Comparison of ENCODE assay signal across 2 cellular contexts in the genomic region with DNA sequence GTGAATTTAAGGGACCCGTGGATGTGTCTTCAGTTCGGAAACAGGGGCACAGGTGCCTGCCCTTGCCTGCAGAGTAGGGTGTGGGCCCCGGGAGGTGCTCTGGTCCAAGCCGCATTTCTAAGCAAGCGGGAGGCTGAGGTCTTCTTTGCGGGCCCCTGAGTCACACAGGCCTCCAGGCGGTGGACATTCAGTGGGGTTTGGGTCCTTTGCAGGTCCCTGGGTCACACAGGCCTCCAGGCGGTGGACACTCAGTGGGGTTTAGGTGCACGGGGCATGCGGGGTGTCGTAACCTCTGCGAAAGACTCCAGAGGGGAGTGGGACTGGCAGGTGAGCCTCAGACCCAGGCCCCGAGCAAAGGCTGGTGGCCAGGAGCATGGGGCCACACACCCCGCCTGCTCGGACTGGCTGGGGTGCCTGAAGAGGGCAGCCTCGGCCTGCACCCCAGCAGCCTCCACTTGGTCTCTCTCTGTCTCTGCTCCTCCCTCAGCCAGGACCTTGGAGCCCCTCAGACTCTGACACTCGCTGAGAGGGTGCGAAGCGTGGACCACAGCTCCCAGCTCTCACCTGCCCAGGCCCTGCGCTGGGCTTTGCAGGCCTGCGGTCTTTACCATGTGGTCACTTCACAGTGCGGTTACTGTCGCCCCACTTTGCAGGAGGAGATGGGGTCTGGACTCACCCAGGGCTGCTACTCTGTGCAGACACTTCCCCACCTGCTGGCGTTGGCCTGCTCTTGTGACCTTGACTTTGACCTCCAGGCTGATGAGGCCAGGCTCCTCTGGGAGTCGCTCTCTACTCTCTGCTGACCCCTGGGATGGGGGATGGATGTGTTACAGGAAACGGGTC.
TF ChIP-seq lines count a peak whose summit lies in the region.

No MANE protein-coding gene starts in this region.

TF ChIP-seq in K562, 482 proteins besides CTCF, POLR2A, EP300 and RAD21 (continued from another document and continues in another):
- no peak for TF ChIP-seq HOMEZ (CRISPR knock-in tag; IDR thresholded peaks at IDR 0.05)
- TF ChIP-seq ZFX (CRISPR knock-in tag; IDR thresholded peaks at IDR 0.05), result peak; percentile 46
- TF ChIP-seq ETV1 (tag; conservative IDR thresholded peaks at IDR 0.05; ENCODE audit: low read depth), result 0 out of 2 replicates have a peak, but pooled peaks have one; percentile 17
- no peak for TF ChIP-seq ZFP36 (IDR thresholded peaks at IDR 0.05; ENCODE audit: low read depth, low read length, partially characterized antibody)
- no peak for TF ChIP-seq MYNN (IDR thresholded peaks at IDR 0.05)
- no peak for TF ChIP-seq MYNN (CRISPR knock-in tag; IDR thresholded peaks at IDR 0.05)
- 0 out of 2 replicates have a peak, but pooled peaks have one; percentile 12 for TF ChIP-seq RUNX1 (IDR thresholded peaks at IDR 0.05; ENCODE audit: low read depth)
- TF ChIP-seq CC2D1A (IDR thresholded peaks at IDR 0.05), result no peak
- TF ChIP-seq GTF2E2 (tag; IDR thresholded peaks at IDR 0.05), result no peak
- TF ChIP-seq, protein P1, sequence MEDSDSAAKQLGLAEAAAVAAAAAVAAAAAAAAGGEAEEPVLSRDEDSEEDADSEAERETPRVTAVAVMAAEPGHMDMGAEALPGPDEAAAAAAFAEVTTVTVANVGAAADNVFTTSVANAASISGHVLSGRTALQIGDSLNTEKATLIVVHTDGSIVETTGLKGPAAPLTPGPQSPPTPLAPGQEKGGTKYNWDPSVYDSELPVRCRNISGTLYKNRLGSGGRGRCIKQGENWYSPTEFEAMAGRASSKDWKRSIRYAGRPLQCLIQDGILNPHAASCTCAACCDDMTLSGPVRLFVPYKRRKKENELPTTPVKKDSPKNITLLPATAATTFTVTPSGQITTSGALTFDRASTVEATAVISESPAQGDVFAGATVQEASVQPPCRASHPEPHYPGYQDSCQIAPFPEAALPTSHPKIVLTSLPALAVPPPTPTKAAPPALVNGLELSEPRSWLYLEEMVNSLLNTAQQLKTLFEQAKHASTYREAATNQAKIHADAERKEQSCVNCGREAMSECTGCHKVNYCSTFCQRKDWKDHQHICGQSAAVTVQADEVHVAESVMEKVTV (CRISPR knock-in tag; IDR thresholded peaks at IDR 0.05), result no peak
- peak; percentile 73 for TF ChIP-seq PRDM10 (IDR thresholded peaks at IDR 0.05; ENCODE audit: partially characterized antibody)
- TF ChIP-seq ZBED1 (IDR thresholded peaks at IDR 0.05), result no peak
- TF ChIP-seq ZFP91 (CRISPR knock-in tag; IDR thresholded peaks at IDR 0.05), result no peak
- no peak for TF ChIP-seq CHD4 (IDR thresholded peaks at IDR 0.05; ENCODE audit: insufficient read depth, insufficient replicate concordance, low read depth, low read length, poor library complexity, severe bottlenecking)
- no peak for TF ChIP-seq HMG20A (CRISPR knock-in tag; conservative IDR thresholded peaks at IDR 0.05)
- TF ChIP-seq RBFOX2 (IDR thresholded peaks at IDR 0.05; ENCODE audit: low read depth, low read length), result peak; percentile 51
- TF ChIP-seq, protein P2, sequence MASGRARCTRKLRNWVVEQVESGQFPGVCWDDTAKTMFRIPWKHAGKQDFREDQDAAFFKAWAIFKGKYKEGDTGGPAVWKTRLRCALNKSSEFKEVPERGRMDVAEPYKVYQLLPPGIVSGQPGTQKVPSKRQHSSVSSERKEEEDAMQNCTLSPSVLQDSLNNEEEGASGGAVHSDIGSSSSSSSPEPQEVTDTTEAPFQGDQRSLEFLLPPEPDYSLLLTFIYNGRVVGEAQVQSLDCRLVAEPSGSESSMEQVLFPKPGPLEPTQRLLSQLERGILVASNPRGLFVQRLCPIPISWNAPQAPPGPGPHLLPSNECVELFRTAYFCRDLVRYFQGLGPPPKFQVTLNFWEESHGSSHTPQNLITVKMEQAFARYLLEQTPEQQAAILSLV (tag; IDR thresholded peaks at IDR 0.05), result no peak
- TF ChIP-seq SUPT5H (IDR thresholded peaks at IDR 0.05), result no peak
- TF ChIP-seq ZNF165 (CRISPR knock-in tag; IDR thresholded peaks at IDR 0.05; ENCODE audit: borderline replicate concordance), result no peak

TF ChIP-seq in HepG2, 621 proteins besides CTCF, POLR2A, EP300 and RAD21 (continued from another document and continues in another):
- TF ChIP-seq, protein P3, sequence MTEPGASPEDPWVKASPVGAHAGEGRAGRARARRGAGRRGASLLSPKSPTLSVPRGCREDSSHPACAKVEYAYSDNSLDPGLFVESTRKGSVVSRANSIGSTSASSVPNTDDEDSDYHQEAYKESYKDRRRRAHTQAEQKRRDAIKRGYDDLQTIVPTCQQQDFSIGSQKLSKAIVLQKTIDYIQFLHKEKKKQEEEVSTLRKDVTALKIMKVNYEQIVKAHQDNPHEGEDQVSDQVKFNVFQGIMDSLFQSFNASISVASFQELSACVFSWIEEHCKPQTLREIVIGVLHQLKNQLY (CRISPR knock-in tag; IDR thresholded peaks at IDR 0.05), result no peak
- TF ChIP-seq MED1 (CRISPR knock-in tag; IDR thresholded peaks at IDR 0.05) (no peak), ETS1 (CRISPR knock-in tag; IDR thresholded peaks at IDR 0.05) (no peak), DPF2 (CRISPR knock-in tag; IDR thresholded peaks at IDR 0.05; ENCODE audit: borderline replicate concordance, low read depth) (0 out of 2 replicates have a peak, but pooled peaks have one; percentile 25), ZFX (CRISPR knock-in tag; IDR thresholded peaks at IDR 0.05; ENCODE audit: low read depth) (peak; percentile 32; the same call in 1 of the 2 replicates), RELA (CRISPR knock-in tag; IDR thresholded peaks at IDR 0.05) (no peak), JDP2 (CRISPR knock-in tag; IDR thresholded peaks at IDR 0.05; ENCODE audit: borderline replicate concordance) (no peak), CBFB (CRISPR knock-in tag; IDR thresholded peaks at IDR 0.05) (0 out of 2 replicates have a peak, but pooled peaks have one; percentile 33), BHLHE40 (IDR thresholded peaks at IDR 0.05; ENCODE audit: low read length) (no peak), SATB2 (CRISPR knock-in tag; IDR thresholded peaks at IDR 0.05) (no peak), SOX5 (CRISPR knock-in tag; IDR thresholded peaks at IDR 0.05; ENCODE audit: borderline replicate concordance) (no peak), HOXA7 (CRISPR knock-in tag; IDR thresholded peaks at IDR 0.05) (no peak), NBN (conservative IDR thresholded peaks at IDR 0.05) (no peak), ZSCAN31 (CRISPR knock-in tag; IDR thresholded peaks at IDR 0.05; ENCODE audit: low read depth) (no peak), STAT5B (CRISPR knock-in tag; IDR thresholded peaks at IDR 0.05) (no peak), ATF7 (IDR thresholded peaks at IDR 0.05) (no peak), ATF7 (CRISPR knock-in tag; IDR thresholded peaks at IDR 0.05) (0 out of 2 replicates have a peak, but pooled peaks have one; percentile 40), ATF7-NPFF (CRISPR knock-in tag; IDR thresholded peaks at IDR 0.05; ENCODE audit: low read depth) (0 out of 2 replicates have a peak, but pooled peaks have one; percentile 33), NR2F6 (IDR thresholded peaks at IDR 0.05) (peak; percentile 73), NR2F6 (CRISPR knock-in tag; IDR thresholded peaks at IDR 0.05) (peak; percentile 90), HBP1 (CRISPR knock-in tag; IDR thresholded peaks at IDR 0.05; ENCODE audit: low read depth) (no peak), ZFP62 (CRISPR knock-in tag; IDR thresholded peaks at IDR 0.05) (no peak), ESRRA (CRISPR knock-in tag; IDR thresholded peaks at IDR 0.05; ENCODE audit: low read depth) (peak; percentile 97), STAG1 (CRISPR knock-in tag; IDR thresholded peaks at IDR 0.05) (no peak; the same call in 1 of the 2 replicates), ZNF350 (CRISPR knock-in tag; IDR thresholded peaks at IDR 0.05; ENCODE audit: borderline replicate concordance, low read depth) (no peak), ZNF235 (CRISPR knock-in tag; IDR thresholded peaks at IDR 0.05; ENCODE audit: borderline replicate concordance) (no peak), ZSCAN29 (CRISPR knock-in tag; conservative IDR thresholded peaks at IDR 0.05) (no peak), TOPORS (CRISPR knock-in tag; IDR thresholded peaks at IDR 0.05) (0 out of 2 replicates have a peak, but pooled peaks have one; percentile 31), ZSCAN21 (CRISPR knock-in tag; IDR thresholded peaks at IDR 0.05; ENCODE audit: borderline replicate concordance) (no peak), CEBPG (CRISPR knock-in tag; IDR thresholded peaks at IDR 0.05) (no peak), RXRB (CRISPR knock-in tag; IDR thresholded peaks at IDR 0.05; ENCODE audit: borderline replicate concordance) (peak; percentile 56; the same call in 1 of the 2 replicates), ZNF749 (CRISPR knock-in tag; IDR thresholded peaks at IDR 0.05; ENCODE audit: borderline replicate concordance) (0 out of 2 replicates have a peak, but pooled peaks have one; percentile 33), GATAD2A (CRISPR knock-in tag; IDR thresholded peaks at IDR 0.05) (peak; percentile 11; the same call in 1 of the 2 replicates), HNRNPK (IDR thresholded peaks at IDR 0.05; ENCODE audit: low read depth, low read length, poor library complexity, severe bottlenecking) (no peak), HNRNPUL1 (IDR thresholded peaks at IDR 0.05; ENCODE audit: low read depth, low read length) (no peak), ZBTB7B (CRISPR knock-in tag; IDR thresholded peaks at IDR 0.05) (no peak), NFIC (IDR thresholded peaks at IDR 0.05; ENCODE audit: low read length) (no peak), SP4 (CRISPR knock-in tag; IDR thresholded peaks at IDR 0.05) (0 out of 2 replicates have a peak, but pooled peaks have one; percentile 18), ZBTB33 (CRISPR knock-in tag; IDR thresholded peaks at IDR 0.05) (no peak), CENPX (CRISPR knock-in tag; IDR thresholded peaks at IDR 0.05) (no peak), DRAP1 (CRISPR knock-in tag; IDR thresholded peaks at IDR 0.05) (no peak), PAF1 (CRISPR knock-in tag; IDR thresholded peaks at IDR 0.05) (no peak)
- TF ChIP-seq, protein P4, sequence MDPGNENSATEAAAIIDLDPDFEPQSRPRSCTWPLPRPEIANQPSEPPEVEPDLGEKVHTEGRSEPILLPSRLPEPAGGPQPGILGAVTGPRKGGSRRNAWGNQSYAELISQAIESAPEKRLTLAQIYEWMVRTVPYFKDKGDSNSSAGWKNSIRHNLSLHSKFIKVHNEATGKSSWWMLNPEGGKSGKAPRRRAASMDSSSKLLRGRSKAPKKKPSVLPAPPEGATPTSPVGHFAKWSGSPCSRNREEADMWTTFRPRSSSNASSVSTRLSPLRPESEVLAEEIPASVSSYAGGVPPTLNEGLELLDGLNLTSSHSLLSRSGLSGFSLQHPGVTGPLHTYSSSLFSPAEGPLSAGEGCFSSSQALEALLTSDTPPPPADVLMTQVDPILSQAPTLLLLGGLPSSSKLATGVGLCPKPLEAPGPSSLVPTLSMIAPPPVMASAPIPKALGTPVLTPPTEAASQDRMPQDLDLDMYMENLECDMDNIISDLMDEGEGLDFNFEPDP (CRISPR knock-in tag; conservative IDR thresholded peaks at IDR 0.05), result no peak
- TF ChIP-seq, protein P5, sequence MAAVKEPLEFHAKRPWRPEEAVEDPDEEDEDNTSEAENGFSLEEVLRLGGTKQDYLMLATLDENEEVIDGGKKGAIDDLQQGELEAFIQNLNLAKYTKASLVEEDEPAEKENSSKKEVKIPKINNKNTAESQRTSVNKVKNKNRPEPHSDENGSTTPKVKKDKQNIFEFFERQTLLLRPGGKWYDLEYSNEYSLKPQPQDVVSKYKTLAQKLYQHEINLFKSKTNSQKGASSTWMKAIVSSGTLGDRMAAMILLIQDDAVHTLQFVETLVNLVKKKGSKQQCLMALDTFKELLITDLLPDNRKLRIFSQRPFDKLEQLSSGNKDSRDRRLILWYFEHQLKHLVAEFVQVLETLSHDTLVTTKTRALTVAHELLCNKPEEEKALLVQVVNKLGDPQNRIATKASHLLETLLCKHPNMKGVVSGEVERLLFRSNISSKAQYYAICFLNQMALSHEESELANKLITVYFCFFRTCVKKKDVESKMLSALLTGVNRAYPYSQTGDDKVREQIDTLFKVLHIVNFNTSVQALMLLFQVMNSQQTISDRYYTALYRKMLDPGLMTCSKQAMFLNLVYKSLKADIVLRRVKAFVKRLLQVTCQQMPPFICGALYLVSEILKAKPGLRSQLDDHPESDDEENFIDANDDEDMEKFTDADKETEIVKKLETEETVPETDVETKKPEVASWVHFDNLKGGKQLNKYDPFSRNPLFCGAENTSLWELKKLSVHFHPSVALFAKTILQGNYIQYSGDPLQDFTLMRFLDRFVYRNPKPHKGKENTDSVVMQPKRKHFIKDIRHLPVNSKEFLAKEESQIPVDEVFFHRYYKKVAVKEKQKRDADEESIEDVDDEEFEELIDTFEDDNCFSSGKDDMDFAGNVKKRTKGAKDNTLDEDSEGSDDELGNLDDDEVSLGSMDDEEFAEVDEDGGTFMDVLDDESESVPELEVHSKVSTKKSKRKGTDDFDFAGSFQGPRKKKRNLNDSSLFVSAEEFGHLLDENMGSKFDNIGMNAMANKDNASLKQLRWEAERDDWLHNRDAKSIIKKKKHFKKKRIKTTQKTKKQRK (IDR thresholded peaks at IDR 0.05; ENCODE audit: low read length), result no peak
